In the genomic region with DNA sequence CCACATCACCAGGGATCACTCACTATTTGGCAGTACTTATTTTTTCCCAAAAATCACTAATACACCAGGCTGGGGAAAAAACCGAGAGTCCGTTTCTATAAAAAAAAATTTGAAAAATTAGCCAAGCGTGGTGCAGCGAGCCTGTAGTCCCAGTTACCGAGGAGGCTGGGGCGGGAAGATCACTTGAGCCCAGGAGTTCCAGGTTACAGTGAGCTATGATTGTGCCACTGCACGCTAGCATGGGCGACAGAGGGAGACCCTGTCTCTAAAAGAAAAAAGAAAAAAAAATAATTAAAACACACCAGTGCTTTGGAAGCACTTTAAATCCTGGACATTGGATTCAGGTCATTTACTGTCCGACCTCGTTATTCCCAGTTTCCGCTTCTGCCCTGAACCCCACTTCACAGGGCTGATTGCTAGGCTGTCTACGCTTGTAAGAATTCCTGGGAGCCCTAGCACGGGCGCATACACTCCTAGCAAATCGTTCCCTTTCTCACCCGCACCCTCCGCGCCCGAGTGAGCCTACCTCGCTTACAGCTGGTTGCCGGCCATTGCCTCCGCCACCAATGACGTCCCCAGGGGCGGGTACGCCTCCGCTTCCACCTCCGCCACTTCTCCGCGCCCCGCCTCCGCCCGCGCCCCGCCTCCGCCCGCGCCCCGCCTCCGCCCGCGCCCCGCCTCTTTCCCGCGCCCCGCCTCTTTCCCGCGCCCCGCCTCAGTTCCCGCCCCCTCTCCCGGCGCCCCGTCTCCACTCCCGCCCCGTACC, we compare ENCODE assay signal across 8 cellular contexts. TPM values are rescaled to one million over a fixed set of nuclear protein-coding genes. Genes with fewer than 3 reads are reported as not detected.
A peak's percentile ranks its signal among the peaks of the same experiment; 100 is the strongest.
DNase-seq lines count a peak whose midpoint lies in the region; ATAC-seq and TF ChIP-seq lines count a peak whose summit lies in the region.

A gene (minus strand): TSS at position 571 of the 766 bp plus-strand sequence. CDS start 5,950 bp downstream, outside the sequence.

- TF ChIP-seq CTCF in progenitor cell of endocrine pancreas (IDR thresholded peaks at IDR 0.05; ENCODE audit: unreplicated experiment), result no peak

- H3K36me3 Mint-ChIP-seq in activated naive CD4-positive, alpha-beta T cell treated with anti-CD3 and anti-CD28 coated beads, Interleukin-2, amount 10 ng/mL, durations not matched to agents 7 days and 5 days, result peaks cover 5% of the 10 kb centered on the region
- peaks cover 3% of the 10 kb centered on the region for H3K36me3 Mint-ChIP-seq in activated CD8-positive, alpha-beta T cell treated with anti-CD3 and anti-CD28 coated beads, Interleukin-2, amount 10 ng/mL, durations not matched to agents 7 days and 5 days (ENCODE audit: low read depth)
- no peaks in the 10 kb centered on the region for H3K36me3 Mint-ChIP-seq in progenitor cell of endocrine pancreas (ENCODE audit: insufficient read depth)

- H3K9me3 Mint-ChIP-seq in activated naive CD4-positive, alpha-beta T cell treated with anti-CD3 and anti-CD28 coated beads, Interleukin-2, amount 10 ng/mL, durations not matched to agents 7 days and 5 days, result no peaks in the 10 kb centered on the region
- no peaks in the 10 kb centered on the region for H3K9me3 Mint-ChIP-seq in activated CD8-positive, alpha-beta T cell treated with anti-CD3 and anti-CD28 coated beads, Interleukin-2, amount 10 ng/mL, durations not matched to agents 7 days and 5 days (ENCODE audit: insufficient read depth)
- H3K9me3 Mint-ChIP-seq in progenitor cell of endocrine pancreas (ENCODE audit: low read depth), result no peaks in the 10 kb centered on the region

- POLR2A ChIA-PET in activated CD8-positive, alpha-beta T cell treated with anti-CD3 and anti-CD28 coated beads, Interleukin-2, amount 10 ng/mL, durations not matched to agents 7 days and 5 days (lab: Charles Lee), result interaction anchor here (0.6 to 1.4 kb wide), 3 partner anchors 20 to 448 kb away, joined by 3 to 5 read pairs (median 3); a partner anchor contains a TSS

- peak within 1 kb of the TSS; percentile 94 for H3K27ac Mint-ChIP-seq in activated naive CD4-positive, alpha-beta T cell treated with anti-CD3 and anti-CD28 coated beads, Interleukin-2, amount 10 ng/mL, durations not matched to agents 7 days and 5 days
- H3K27ac Mint-ChIP-seq in activated CD8-positive, alpha-beta T cell treated with anti-CD3 and anti-CD28 coated beads, Interleukin-2, amount 10 ng/mL, durations not matched to agents 7 days and 5 days, result peak within 1 kb of the TSS; percentile 98
- H3K27ac Mint-ChIP-seq in progenitor cell of endocrine pancreas, result peak within 1 kb of the TSS; percentile 99

- ATAC-seq in HG02885 (IDR thresholded peaks at IDR 0.05; ENCODE audit: poor library complexity, unreplicated experiment), result peak; percentile 49
- peak; percentile 76 for ATAC-seq in activated CD8-positive, alpha-beta T cell treated with anti-CD3 and anti-CD28 coated beads, Interleukin-2, amount 10 ng/mL, durations not matched to agents 7 days and 5 days

- no peak for DNase-seq in activated naive CD4-positive, alpha-beta T cell treated with anti-CD3 and anti-CD28 coated beads, Interleukin-2, amount 10 ng/mL, durations not matched to agents 7 days and 5 days
- DNase-seq in activated naive CD4-positive, alpha-beta T cell treated with Interleukin-2 at 50 U/mL for 16 hours, result no peak
- DNase-seq in NCI-H146 (lab: John Stamatoyannopoulos, UW) (peak; percentile 98), head of caudate nucleus (peak in 32 of 42 donors; percentile 12 to 100 (median 40)), progenitor cell of endocrine pancreas (ENCODE audit: low spot score, unreplicated experiment) (peak; percentile 97), SW480 (ENCODE audit: low spot score) (no peak)
- DNase-seq in activated CD8-positive, alpha-beta T cell treated with anti-CD3 and anti-CD28 coated beads, Interleukin-2, amount 10 ng/mL, durations not matched to agents 7 days and 5 days, result peak; percentile 24

- H3K27me3 Mint-ChIP-seq in activated naive CD4-positive, alpha-beta T cell treated with anti-CD3 and anti-CD28 coated beads, Interleukin-2, amount 10 ng/mL, durations not matched to agents 7 days and 5 days, result peaks cover 9% of the 10 kb centered on the region
- no peaks in the 10 kb centered on the region for H3K27me3 Mint-ChIP-seq in activated CD8-positive, alpha-beta T cell treated with anti-CD3 and anti-CD28 coated beads, Interleukin-2, amount 10 ng/mL, durations not matched to agents 7 days and 5 days (ENCODE audit: low read depth)
- H3K27me3 Mint-ChIP-seq in progenitor cell of endocrine pancreas, result no peaks in the 10 kb centered on the region

- intact Hi-C loops in head of caudate nucleus (cut with DNase I), result loop anchor here (2.0 kb wide), 1 partner anchor 110 kb away; a partner anchor contains a TSS

- H3K4me1 Mint-ChIP-seq in activated naive CD4-positive, alpha-beta T cell treated with anti-CD3 and anti-CD28 coated beads, Interleukin-2, amount 10 ng/mL, durations not matched to agents 7 days and 5 days, result peaks cover 30% of the 10 kb centered on the region
- H3K4me1 Mint-ChIP-seq in activated CD8-positive, alpha-beta T cell treated with anti-CD3 and anti-CD28 coated beads, Interleukin-2, amount 10 ng/mL, durations not matched to agents 7 days and 5 days (ENCODE audit: low read depth), result peaks cover 31% of the 10 kb centered on the region
- H3K4me1 Mint-ChIP-seq in progenitor cell of endocrine pancreas (ENCODE audit: low read depth), result peaks cover 23% of the 10 kb centered on the region

- CTCF ChIA-PET in activated naive CD4-positive, alpha-beta T cell treated with anti-CD3 and anti-CD28 coated beads, Interleukin-2, amount 10 ng/mL, durations not matched to agents 7 days and 5 days (lab: Charles Lee), result no interaction called here
- CTCF ChIA-PET in activated CD8-positive, alpha-beta T cell treated with anti-CD3 and anti-CD28 coated beads, Interleukin-2, amount 10 ng/mL, durations not matched to agents 7 days and 5 days (lab: Charles Lee), result interaction anchor here (1.0 kb wide), 1 partner anchor 33 kb away, joined by 5 read pairs; a partner anchor contains a TSS

- peak within 1 kb of the TSS; percentile 98 for H3K4me3 Mint-ChIP-seq in activated naive CD4-positive, alpha-beta T cell treated with anti-CD3 and anti-CD28 coated beads, Interleukin-2, amount 10 ng/mL, durations not matched to agents 7 days and 5 days
- H3K4me3 Mint-ChIP-seq in activated CD8-positive, alpha-beta T cell treated with anti-CD3 and anti-CD28 coated beads, Interleukin-2, amount 10 ng/mL, durations not matched to agents 7 days and 5 days, result peak within 1 kb of the TSS; percentile 98
- peak within 1 kb of the TSS; percentile 98 for H3K4me3 Mint-ChIP-seq in progenitor cell of endocrine pancreas (ENCODE audit: low read depth)

RNA-seq across cellular contexts. Expression of the gene that starts here (rescaled TPM):
- 1 to 10 TPM; 6.1 to 6.4 TPM for total RNA-seq in activated CD8-positive, alpha-beta T cell treated with anti-CD3 and anti-CD28 coated beads, Interleukin-2, amount 10 ng/mL, durations not matched to agents 7 days and 5 days
- 8.2 and 9.3 TPM in 2 replicates for total RNA-seq in progenitor cell of endocrine pancreas

Comparison
In these comparisons a context has a peak if more than half of its experiments do, and no peak if none do; other contexts are left out.
1. DNase-seq: peak in NCI-H146 (single experiment), activated CD8-positive, alpha-beta T cell treated with anti-CD3 and anti-CD28 coated beads, Interleukin-2, amount 10 ng/mL, durations not matched to agents 7 days and 5 days (single experiment), head of caudate nucleus (32 of 42) and progenitor cell of endocrine pancreas (single experiment); none in activated naive CD4-positive, alpha-beta T cell treated with anti-CD3 and anti-CD28 coated beads, Interleukin-2, amount 10 ng/mL, durations not matched to agents 7 days and 5 days (single experiment), activated naive CD4-positive, alpha-beta T cell treated with Interleukin-2 at 50 U/mL for 16 hours (single experiment) and SW480 (single experiment).
2. Peak in every context shown above with its lines, with median percentiles within 50 percentile points of each other: H3K27ac Mint-ChIP-seq and H3K4me3 Mint-ChIP-seq.